In the genomic region with DNA sequence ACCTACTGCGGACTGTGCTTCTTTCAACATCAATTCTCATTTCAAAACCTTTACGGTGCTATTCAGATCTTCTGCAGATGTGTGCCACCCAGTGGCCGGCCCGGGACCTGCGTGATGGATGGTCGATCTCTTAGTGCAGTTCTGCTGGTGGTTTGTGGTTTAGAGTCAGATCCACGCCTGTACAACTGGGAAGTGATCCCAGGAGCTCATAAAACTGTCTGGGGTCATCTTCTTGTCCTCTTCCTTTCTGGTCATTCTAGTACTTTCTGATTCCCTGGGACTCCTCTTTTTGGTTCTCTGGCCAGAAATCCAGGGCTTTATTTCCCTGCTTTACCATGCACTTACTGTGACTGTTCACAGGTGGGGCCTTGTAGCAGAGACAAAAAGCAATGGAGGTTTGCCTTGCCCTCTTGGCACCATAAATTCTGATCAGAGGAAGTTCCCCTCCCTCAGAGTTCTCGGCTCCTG, we compare ENCODE assay signal across 8 cellular contexts. TPM values are rescaled to one million over a fixed set of nuclear protein-coding genes. Genes with fewer than 3 reads are reported as not detected.
DNase-seq lines count a peak whose midpoint lies in the region; FAIRE-seq and TF ChIP-seq lines count a peak whose summit lies in the region.

No MANE protein-coding gene starts in this region.

- H3K4me3 ChIP-seq in AG10803 (ENCODE audit: low read length): peak overlapping the region; percentile 41

- DNase-seq in AG10803 (ENCODE audit: low read depth): peak; percentile 96
- peak; percentile 50 for DNase-seq in GM19238 (ENCODE audit: insufficient read length, low spot score)
- DNase-seq in KG1 (lab: John Stamatoyannopoulos, UW): peak; percentile 84
- DNase-seq in OCI-M1 (lab: John Stamatoyannopoulos, UW): peak; percentile 95
- peak; percentile 85 for DNase-seq in activated CD8-positive, alpha-beta memory T cell treated with anti-CD3 and anti-CD28 coated beads, Interleukin-2, amount 50 U/mL, for 4 hours
- peak; percentile 91 for DNase-seq in myocyte (ENCODE audit: low read depth)
- DNase-seq in stimulated activated CD8-positive, alpha-beta memory T cell treated with anti-CD3 and anti-CD28 coated beads, Interleukin-7, amount 100 ng/mL, for 1 hour (ENCODE audit: low read depth in 2 of 2): peak; percentile 58 to 67

- FAIRE-seq in endometrium (lab: Jason Lieb, UNC): peak; percentile 89

- peak; percentile 90 for TF ChIP-seq CTCF in AG10803 (conservative IDR thresholded peaks at IDR 0.05; ENCODE audit: low read length)

RNA-seq across cellular contexts. Expression of a gene that starts 15.8 kb away (rescaled TPM):
- 37.8 and 53.1 TPM in 2 replicates for total RNA-seq in myocyte
- 8.2 TPM for polyA plus RNA-seq in myocyte (2012)

RNA-seq across cellular contexts. Expression of a gene that starts 16.4 kb away (rescaled TPM):
- total RNA-seq in myocyte: 1.1 TPM in 1 of 2 replicates, not detected in the other
- 0.43 TPM for polyA plus RNA-seq in myocyte (2012)

Comparison
In these comparisons a context has a peak if more than half of its experiments do, and no peak if none do; other contexts are left out.
1. Peak in every context shown above with its lines: DNase-seq and H3K4me3 ChIP-seq.